In genomic region chr19:916645-917322, GRCh38 we compare ENCODE assay signal across 10 cellular contexts. TPM values are rescaled to one million over a fixed set of nuclear protein-coding genes. Genes with fewer than 3 reads are reported as not detected.
A peak's percentile ranks its signal among the peaks of the same experiment; 100 is the strongest.
DNase-seq lines count a peak whose midpoint lies in the region; ATAC-seq lines count a peak whose summit lies in the region.
"Had no signal": no experiment of that assay in that cellular context is flagged by ENCODE, and none has a peak within 500 bp of the region (broad histone marks: within the 10 kb centered on the region; RNA-seq: fewer than 3 reads in every experiment).

No MANE protein-coding gene starts in this region.

- peaks cover 0 to 2% (median 0%) of the 10 kb centered on the region in 7 donors for H3K9me3 Mint-ChIP-seq in CD4-positive, CD25-positive, alpha-beta regulatory T cell
- no peaks in the 10 kb centered on the region for H3K9me3 Mint-ChIP-seq in activated naive CD8-positive, alpha-beta T cell treated with anti-CD3 and anti-CD28 coated beads for 36 hours

- H3K9ac ChIP-seq in HUES64 (ENCODE audit: low read depth, low read length) = peak overlapping the region; percentile 38; the same call in 1 of the 2 replicates

- peak overlapping the region; percentile 66 to 93 (median 76) for H3K4me3 Mint-ChIP-seq in CD4-positive, CD25-positive, alpha-beta regulatory T cell
- peak overlapping the region; percentile 18 for H3K4me3 Mint-ChIP-seq in activated naive CD8-positive, alpha-beta T cell treated with anti-CD3 and anti-CD28 coated beads for 36 hours

- no peak for DNase-seq in CD4-positive, CD25-positive, alpha-beta regulatory T cell
- no peak for DNase-seq in activated naive CD8-positive, alpha-beta T cell treated with anti-CD3 and anti-CD28 coated beads for 36 hours
- DNase-seq in cortex of kidney (lab: John Stamatoyannopoulos, UW) = no peak
- DNase-seq in pons (ENCODE audit: low spot score) = no peak
- DNase-seq in NCI-H187 (lab: John Stamatoyannopoulos, UW) = no peak
- DNase-seq: left cardiac atrium had no signal

- peaks cover 0 to 30% (median 12%) of the 10 kb centered on the region in 4 donors for H3K4me1 Mint-ChIP-seq in CD4-positive, CD25-positive, alpha-beta regulatory T cell
- peaks cover 9% of the 10 kb centered on the region for H3K4me1 Mint-ChIP-seq in activated naive CD8-positive, alpha-beta T cell treated with anti-CD3 and anti-CD28 coated beads for 36 hours

- H3K36me3 Mint-ChIP-seq in CD4-positive, CD25-positive, alpha-beta regulatory T cell = no peaks in the 10 kb centered on the region
- H3K36me3 Mint-ChIP-seq in activated naive CD8-positive, alpha-beta T cell treated with anti-CD3 and anti-CD28 coated beads for 36 hours = peaks cover 4% of the 10 kb centered on the region

- no peaks in the 10 kb centered on the region for H3K9me3 ChIP-seq in CD4-positive, CD25-positive, alpha-beta regulatory T cell (ENCODE audit: control insufficient read depth in 2 of 2, low read length in 2 of 2)
- no peaks in the 10 kb centered on the region for H3K9me3 ChIP-seq in HUES64 (ENCODE audit: insufficient read depth, low read depth, low read length)
- no peaks in the 10 kb centered on the region for H3K9me3 ChIP-seq in neuron (ENCODE audit: low read length)

- H3K27ac Mint-ChIP-seq in CD4-positive, CD25-positive, alpha-beta regulatory T cell = peak overlapping the region in 1 of 3 donors; percentile 32
- H3K27ac Mint-ChIP-seq in activated naive CD8-positive, alpha-beta T cell treated with anti-CD3 and anti-CD28 coated beads for 36 hours = no peak overlapping the region

- H3K36me3 ChIP-seq in CD4-positive, CD25-positive, alpha-beta regulatory T cell (ENCODE audit: control insufficient read depth, insufficient read depth, low read length) = no peaks in the 10 kb centered on the region
- H3K36me3 ChIP-seq in HUES64 (ENCODE audit: insufficient read depth, low read length) = no peaks in the 10 kb centered on the region
- H3K36me3 ChIP-seq in neuron (ENCODE audit: insufficient read depth, low read length) = no peaks in the 10 kb centered on the region

- H2AFZ ChIP-seq in neuron (ENCODE audit: low read depth, low read length) = peak overlapping the region; percentile 24
- H2AFZ ChIP-seq: PC-9 had no signal

- no peak overlapping the region for H3K27ac ChIP-seq in CD4-positive, CD25-positive, alpha-beta regulatory T cell (ENCODE audit: insufficient read depth, low read length, poor library complexity, severe bottlenecking)
- H3K27ac ChIP-seq in HUES64 (ENCODE audit: low read depth, low read length) = no peak overlapping the region
- H3K27ac ChIP-seq: PC-9 had no signal

- H3K4me3 ChIP-seq in CD4-positive, CD25-positive, alpha-beta regulatory T cell (ENCODE audit: low read depth, low read length) = no peak overlapping the region
- peak overlapping the region; percentile 67 for H3K4me3 ChIP-seq in HUES64 (ENCODE audit: low read length)
- peak overlapping the region; percentile 43 for H3K4me3 ChIP-seq in neuron (ENCODE audit: low read length)
- H3K4me3 ChIP-seq: PC-9 had no signal

- peaks cover 59% of the 10 kb centered on the region for H3K4me1 ChIP-seq in CD4-positive, CD25-positive, alpha-beta regulatory T cell (ENCODE audit: control insufficient read depth, insufficient read depth, low read length, poor library complexity, severe bottlenecking)
- H3K4me1 ChIP-seq in HUES64 (ENCODE audit: insufficient read depth, low read length) (peaks cover 2% of the 10 kb centered on the region; the same call in 1 of the 2 replicates), neuron (ENCODE audit: insufficient read depth, low read length) (peaks cover 12% of the 10 kb centered on the region)

- no peak for ATAC-seq in CD4-positive, CD25-positive, alpha-beta regulatory T cell (ENCODE audit: low read depth in 2 of 2)
- ATAC-seq in HG02610 (IDR thresholded peaks at IDR 0.05; ENCODE audit: unreplicated experiment) = no peak

- WGBS in HUES64 = 5% methylated on average over 32 of the region's 35 CpGs

- no peaks in the 10 kb centered on the region for H3K27me3 ChIP-seq in CD4-positive, CD25-positive, alpha-beta regulatory T cell (ENCODE audit: control insufficient read depth, insufficient read depth, low read length)
- H3K27me3 ChIP-seq in HUES64 (ENCODE audit: insufficient read depth, low read length) = peaks cover 50% of the 10 kb centered on the region
- no peaks in the 10 kb centered on the region for H3K27me3 ChIP-seq in neuron (ENCODE audit: insufficient read depth, low read length)

- peaks cover 13% of the 10 kb centered on the region for H3K27me3 Mint-ChIP-seq in CD4-positive, CD25-positive, alpha-beta regulatory T cell
- no peaks in the 10 kb centered on the region for H3K27me3 Mint-ChIP-seq in activated naive CD8-positive, alpha-beta T cell treated with anti-CD3 and anti-CD28 coated beads for 36 hours

RNA-seq across cellular contexts. Expression of gene KISS1R, which starts 0.3 kb away (rescaled TPM):
- 0.86 TPM for total RNA-seq in CD4-positive, CD25-positive, alpha-beta regulatory T cell
- 1 to 10 TPM in 1 of 4 donors, under 1 TPM in 2, not detected in 1; 0.21 to 1.2 (median 0.48) TPM for polyA plus RNA-seq in CD4-positive, CD25-positive, alpha-beta regulatory T cell
- polyA plus RNA-seq in HUES64 (2013, experiment 1 of 2) = 0.75 TPM
- 1.3 TPM for polyA plus RNA-seq in HUES64 (2013, experiment 2 of 2)
- 10 to 100 TPM; 12.2 to 13.3 TPM for total RNA-seq in activated naive CD8-positive, alpha-beta T cell treated with anti-CD3 and anti-CD28 coated beads for 36 hours
- total RNA-seq: left cardiac atrium, PC-9 had no signal

RNA-seq across cellular contexts. Expression of gene R3HDM4, which starts 3.8 kb away (rescaled TPM):
- total RNA-seq in CD4-positive, CD25-positive, alpha-beta regulatory T cell = 266 TPM
- polyA plus RNA-seq in CD4-positive, CD25-positive, alpha-beta regulatory T cell = 100 to 1,000 TPM; 249 to 283 (median 267) TPM
- 44.1 TPM for polyA plus RNA-seq in HUES64 (2013, experiment 1 of 2)
- polyA plus RNA-seq in HUES64 (2013, experiment 2 of 2) = 48.1 TPM
- total RNA-seq in activated naive CD8-positive, alpha-beta T cell treated with anti-CD3 and anti-CD28 coated beads for 36 hours = 10 to 100 TPM; 50.5 to 51.7 TPM

RNA-seq across cellular contexts. Expression of gene ARID3A, which starts 9.1 kb away (rescaled TPM):
- total RNA-seq in CD4-positive, CD25-positive, alpha-beta regulatory T cell = 14.4 TPM
- polyA plus RNA-seq in CD4-positive, CD25-positive, alpha-beta regulatory T cell = 1 to 10 TPM in 2 of 4 donors, under 1 TPM in 2; 0.63 to 1.4 (median 0.99) TPM
- polyA plus RNA-seq in HUES64 (2013, experiment 1 of 2) = 44.2 TPM
- 51.5 TPM for polyA plus RNA-seq in HUES64 (2013, experiment 2 of 2)
- 10 to 100 TPM; 10.2 to 11.8 TPM for total RNA-seq in activated naive CD8-positive, alpha-beta T cell treated with anti-CD3 and anti-CD28 coated beads for 36 hours

RNA-seq across cellular contexts. Expression of gene RNU6-9, which starts 23.5 kb away (rescaled TPM):
- total RNA-seq in CD4-positive, CD25-positive, alpha-beta regulatory T cell = not detected
- polyA plus RNA-seq in CD4-positive, CD25-positive, alpha-beta regulatory T cell = not detected
- under 0.01 TPM for polyA plus RNA-seq in HUES64 (2013, experiment 1 of 2)
- polyA plus RNA-seq in HUES64 (2013, experiment 2 of 2) = under 0.01 TPM
- not detected for total RNA-seq in activated naive CD8-positive, alpha-beta T cell treated with anti-CD3 and anti-CD28 coated beads for 36 hours
- total RNA-seq: left cardiac atrium, PC-9 had no signal

RNA-seq across cellular contexts. Expression of gene MED16, which starts 23.8 kb away (rescaled TPM):
- total RNA-seq in CD4-positive, CD25-positive, alpha-beta regulatory T cell = 71.5 TPM
- polyA plus RNA-seq in CD4-positive, CD25-positive, alpha-beta regulatory T cell = 10 to 100 TPM; 61.9 to 91.7 (median 81.4) TPM
- 53.6 TPM for polyA plus RNA-seq in HUES64 (2013, experiment 1 of 2)
- 56.6 TPM for polyA plus RNA-seq in HUES64 (2013, experiment 2 of 2)
- total RNA-seq in activated naive CD8-positive, alpha-beta T cell treated with anti-CD3 and anti-CD28 coated beads for 36 hours = 10 to 100 TPM; 39.8 to 40.3 TPM
